In genomic region chr11:59967677-59968394, GRCh38 we compare ENCODE assay signal across 1 cellular context.
A peak's percentile ranks its signal among the peaks of the same experiment; 100 is the strongest.
TF ChIP-seq lines count a peak whose summit lies in the region.

No MANE protein-coding gene starts in this region.

TF ChIP-seq in K562, 482 proteins besides CTCF, POLR2A, EP300 and RAD21 (continues in another document):
- TF ChIP-seq, protein P1, sequence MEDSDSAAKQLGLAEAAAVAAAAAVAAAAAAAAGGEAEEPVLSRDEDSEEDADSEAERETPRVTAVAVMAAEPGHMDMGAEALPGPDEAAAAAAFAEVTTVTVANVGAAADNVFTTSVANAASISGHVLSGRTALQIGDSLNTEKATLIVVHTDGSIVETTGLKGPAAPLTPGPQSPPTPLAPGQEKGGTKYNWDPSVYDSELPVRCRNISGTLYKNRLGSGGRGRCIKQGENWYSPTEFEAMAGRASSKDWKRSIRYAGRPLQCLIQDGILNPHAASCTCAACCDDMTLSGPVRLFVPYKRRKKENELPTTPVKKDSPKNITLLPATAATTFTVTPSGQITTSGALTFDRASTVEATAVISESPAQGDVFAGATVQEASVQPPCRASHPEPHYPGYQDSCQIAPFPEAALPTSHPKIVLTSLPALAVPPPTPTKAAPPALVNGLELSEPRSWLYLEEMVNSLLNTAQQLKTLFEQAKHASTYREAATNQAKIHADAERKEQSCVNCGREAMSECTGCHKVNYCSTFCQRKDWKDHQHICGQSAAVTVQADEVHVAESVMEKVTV (CRISPR knock-in tag; IDR thresholded peaks at IDR 0.05): no peak
- TF ChIP-seq ZC3H4 (CRISPR knock-in tag; IDR thresholded peaks at IDR 0.05; ENCODE audit: borderline replicate concordance): no peak
- no peak for TF ChIP-seq ZBTB1 (CRISPR knock-in tag; IDR thresholded peaks at IDR 0.05; ENCODE audit: borderline replicate concordance, low read depth)
- TF ChIP-seq, protein P2, sequence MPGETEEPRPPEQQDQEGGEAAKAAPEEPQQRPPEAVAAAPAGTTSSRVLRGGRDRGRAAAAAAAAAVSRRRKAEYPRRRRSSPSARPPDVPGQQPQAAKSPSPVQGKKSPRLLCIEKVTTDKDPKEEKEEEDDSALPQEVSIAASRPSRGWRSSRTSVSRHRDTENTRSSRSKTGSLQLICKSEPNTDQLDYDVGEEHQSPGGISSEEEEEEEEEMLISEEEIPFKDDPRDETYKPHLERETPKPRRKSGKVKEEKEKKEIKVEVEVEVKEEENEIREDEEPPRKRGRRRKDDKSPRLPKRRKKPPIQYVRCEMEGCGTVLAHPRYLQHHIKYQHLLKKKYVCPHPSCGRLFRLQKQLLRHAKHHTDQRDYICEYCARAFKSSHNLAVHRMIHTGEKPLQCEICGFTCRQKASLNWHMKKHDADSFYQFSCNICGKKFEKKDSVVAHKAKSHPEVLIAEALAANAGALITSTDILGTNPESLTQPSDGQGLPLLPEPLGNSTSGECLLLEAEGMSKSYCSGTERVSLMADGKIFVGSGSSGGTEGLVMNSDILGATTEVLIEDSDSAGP (CRISPR knock-in tag; IDR thresholded peaks at IDR 0.05): no peak
- TF ChIP-seq STAT5B (CRISPR knock-in tag; IDR thresholded peaks at IDR 0.05): no peak
- peak in 1 of 2 experiments; percentile 43 for TF ChIP-seq AFF1 (IDR thresholded peaks at IDR 0.05; ENCODE audit: low read depth in 1 of 2, partially characterized antibody in 2 of 2)
- no peak for TF ChIP-seq PRPF4 (IDR thresholded peaks at IDR 0.05; ENCODE audit: insufficient read depth, low read depth, low read length, poor library complexity, severe bottlenecking)
- no peak for TF ChIP-seq ETV1 (tag; conservative IDR thresholded peaks at IDR 0.05; ENCODE audit: low read depth)
- no peak for TF ChIP-seq E2F1 (CRISPR knock-in tag; IDR thresholded peaks at IDR 0.05)
- TF ChIP-seq NEUROD1 (IDR thresholded peaks at IDR 0.05; ENCODE audit: borderline replicate concordance, low read depth, low read length, partially characterized antibody): no peak
- no peak for TF ChIP-seq KAT8 (IDR thresholded peaks at IDR 0.05; ENCODE audit: low read depth)
- no peak for TF ChIP-seq RFX7 (CRISPR knock-in tag; IDR thresholded peaks at IDR 0.05)
- no peak for TF ChIP-seq MCM3 (IDR thresholded peaks at IDR 0.05)
- TF ChIP-seq SNIP1 (IDR thresholded peaks at IDR 0.05; ENCODE audit: low read depth): no peak
- no peak for TF ChIP-seq GATAD2B (IDR thresholded peaks at IDR 0.05; ENCODE audit: borderline replicate concordance)
- no peak for TF ChIP-seq ETS1 (conservative IDR thresholded peaks at IDR 0.05; ENCODE audit: control insufficient read depth, low read depth, low read length)
- TF ChIP-seq, protein P3, sequence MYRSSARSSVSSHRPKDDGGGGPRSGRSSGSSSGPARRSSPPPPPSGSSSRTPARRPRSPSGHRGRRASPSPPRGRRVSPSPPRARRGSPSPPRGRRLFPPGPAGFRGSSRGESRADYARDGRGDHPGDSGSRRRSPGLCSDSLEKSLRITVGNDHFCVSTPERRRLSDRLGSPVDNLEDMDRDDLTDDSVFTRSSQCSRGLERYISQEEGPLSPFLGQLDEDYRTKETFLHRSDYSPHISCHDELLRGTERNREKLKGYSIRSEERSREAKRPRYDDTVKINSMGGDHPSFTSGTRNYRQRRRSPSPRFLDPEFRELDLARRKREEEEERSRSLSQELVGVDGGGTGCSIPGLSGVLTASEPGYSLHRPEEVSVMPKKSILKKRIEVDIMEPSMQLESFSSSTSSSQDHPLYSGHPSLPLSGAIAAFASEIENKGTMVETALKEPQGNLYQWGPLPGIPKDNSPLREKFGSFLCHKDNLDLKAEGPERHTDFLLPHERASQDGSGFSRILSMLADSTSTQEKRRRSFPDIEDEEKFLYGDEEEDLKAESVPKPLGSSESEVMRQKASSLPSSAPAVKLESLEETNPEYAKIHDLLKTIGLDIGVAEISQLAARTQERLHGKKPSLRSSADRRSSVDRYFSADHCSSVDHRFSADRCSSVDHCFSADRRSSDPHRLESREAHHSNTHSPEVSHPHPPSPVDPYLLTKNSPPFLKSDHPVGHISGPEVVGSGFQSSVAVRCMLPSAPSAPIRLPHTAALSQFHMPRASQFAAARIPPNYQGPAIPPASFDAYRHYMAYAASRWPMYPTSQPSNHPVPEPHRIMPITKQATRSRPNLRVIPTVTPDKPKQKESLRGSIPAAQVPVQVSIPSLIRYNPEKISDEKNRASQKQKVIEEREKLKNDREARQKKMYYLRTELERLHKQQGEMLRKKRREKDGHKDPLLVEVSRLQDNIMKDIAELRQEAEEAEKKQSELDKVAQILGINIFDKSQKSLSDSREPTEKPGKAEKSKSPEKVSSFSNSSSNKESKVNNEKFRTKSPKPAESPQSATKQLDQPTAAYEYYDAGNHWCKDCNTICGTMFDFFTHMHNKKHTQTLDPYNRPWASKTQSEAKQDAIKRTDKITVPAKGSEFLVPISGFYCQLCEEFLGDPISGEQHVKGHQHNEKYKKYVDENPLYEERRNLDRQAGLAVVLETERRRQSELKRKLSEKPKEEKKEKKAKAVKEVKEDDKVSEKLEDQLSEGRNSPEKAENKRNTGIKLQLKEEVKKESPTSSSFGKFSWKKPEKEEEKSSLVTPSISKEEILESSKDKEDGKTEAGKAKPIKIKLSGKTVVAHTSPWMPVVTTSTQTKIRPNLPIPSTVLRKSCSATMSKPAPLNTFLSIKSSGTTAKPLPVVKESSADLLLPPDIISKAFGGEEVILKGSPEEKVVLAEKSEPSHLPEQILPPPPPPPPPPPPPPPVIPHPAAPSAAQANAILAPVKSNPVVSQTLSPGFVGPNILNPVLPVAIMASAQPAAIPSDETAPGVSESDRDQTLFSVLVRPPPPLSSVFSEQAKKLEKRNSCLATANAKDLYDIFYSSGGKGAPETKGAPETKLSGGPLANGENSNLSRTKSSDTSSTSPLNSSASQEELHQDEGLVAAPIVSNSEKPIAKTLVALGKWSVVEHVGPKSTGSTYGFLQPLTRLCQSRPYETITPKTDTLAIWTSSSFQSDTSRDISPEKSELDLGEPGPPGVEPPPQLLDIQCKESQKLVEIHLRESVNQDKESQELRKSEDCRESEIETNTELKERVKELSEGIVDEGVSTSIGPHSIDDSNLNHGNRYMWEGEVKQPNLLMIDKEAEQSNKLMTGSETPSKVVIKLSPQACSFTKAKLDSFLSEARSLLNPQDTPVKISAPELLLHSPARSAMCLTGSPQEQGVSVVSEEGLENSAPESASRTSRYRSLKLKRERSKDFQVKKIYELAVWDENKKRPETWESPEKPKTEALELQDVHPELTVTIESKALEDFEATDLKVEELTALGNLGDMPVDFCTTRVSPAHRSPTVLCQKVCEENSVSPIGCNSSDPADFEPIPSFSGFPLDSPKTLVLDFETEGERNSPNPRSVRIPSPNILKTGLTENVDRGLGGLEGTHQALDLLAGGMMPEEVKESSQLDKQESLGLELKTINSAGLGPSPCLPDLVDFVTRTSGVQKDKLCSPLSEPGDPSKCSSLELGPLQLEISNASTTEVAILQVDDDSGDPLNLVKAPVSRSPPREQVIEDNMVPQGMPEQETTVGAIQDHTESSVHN (IDR thresholded peaks at IDR 0.05; ENCODE audit: borderline replicate concordance in 1 of 2, low read depth in 1 of 2): no peak
- TF ChIP-seq ZNF146 (CRISPR knock-in tag; IDR thresholded peaks at IDR 0.05; ENCODE audit: unreplicated experiment): no peak
- TF ChIP-seq NFYB (IDR thresholded peaks at IDR 0.05; ENCODE audit: extremely low read depth, insufficient read length): no peak
- peak; percentile 19; the same call in 1 of the 2 replicates for TF ChIP-seq VEZF1 (CRISPR knock-in tag; IDR thresholded peaks at IDR 0.05)
- TF ChIP-seq EWSR1 (IDR thresholded peaks at IDR 0.05; ENCODE audit: borderline replicate concordance, low read depth, partially characterized antibody): no peak
- TF ChIP-seq ZNF212 (CRISPR knock-in tag; IDR thresholded peaks at IDR 0.05): no peak
- peak; percentile 82 for TF ChIP-seq MAFG (tag; conservative IDR thresholded peaks at IDR 0.05)
- peak; percentile 52; the same call in 1 of the 2 replicates for TF ChIP-seq ZNF274 (IDR thresholded peaks at IDR 0.05; ENCODE audit: borderline replicate concordance, low read depth, low read length)
- TF ChIP-seq ZBTB7A (IDR thresholded peaks at IDR 0.05; ENCODE audit: borderline replicate concordance, control insufficient read depth, low read depth, low read length): no peak
- no peak for TF ChIP-seq TOE1 (IDR thresholded peaks at IDR 0.05; ENCODE audit: borderline replicate concordance)
- no peak for TF ChIP-seq TOE1 (CRISPR knock-in tag; IDR thresholded peaks at IDR 0.05; ENCODE audit: borderline replicate concordance, low read depth)
- peak in 1 of 2 experiments; percentile 54; a peak in 1 of 4 replicates for TF ChIP-seq ZMIZ1 (IDR thresholded peaks at IDR 0.05; ENCODE audit: low read depth in 2 of 2, low read length in 2 of 2)
- TF ChIP-seq GATAD2A (IDR thresholded peaks at IDR 0.05): no peak
- peak; percentile 92 for TF ChIP-seq KLF16 (IDR thresholded peaks at IDR 0.05)
- no peak for TF ChIP-seq ID3 (CRISPR knock-in tag; IDR thresholded peaks at IDR 0.05)
- 0 out of 2 replicates have a peak, but pooled peaks have one; percentile 10 for TF ChIP-seq ID3 (tag; IDR thresholded peaks at IDR 0.05)
- no peak for TF ChIP-seq NFRKB (IDR thresholded peaks at IDR 0.05; ENCODE audit: low read depth)
